In the genomic region with DNA sequence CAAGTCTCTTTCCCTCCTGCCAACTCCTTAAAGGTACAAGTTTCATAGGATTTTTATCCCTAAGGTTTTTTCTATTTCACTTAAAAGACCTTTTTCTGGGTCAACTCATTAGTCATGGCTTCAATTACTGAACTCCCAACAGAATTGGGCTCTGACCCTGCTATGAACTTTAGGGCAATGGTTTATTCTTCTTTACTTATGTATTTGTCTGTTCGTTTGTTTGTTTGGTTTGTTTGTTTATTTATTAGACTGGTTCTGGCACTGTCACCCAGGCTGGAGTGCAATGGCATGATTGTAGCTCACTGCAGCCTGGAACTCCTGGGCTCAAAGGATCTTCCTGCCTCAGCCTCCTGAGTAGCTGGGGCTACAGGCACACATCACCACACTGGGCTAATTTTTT, we compare ENCODE assay signal across 15 cellular contexts. TPM values are rescaled to one million over a fixed set of nuclear protein-coding genes. Genes with fewer than 3 reads are reported as not detected.
DNase-seq lines count a peak whose midpoint lies in the region; ATAC-seq and TF ChIP-seq lines count a peak whose summit lies in the region.
"Had no signal": no experiment of that assay in that cellular context is flagged by ENCODE, and none has a peak within 500 bp of the region (broad histone marks: within the 10 kb centered on the region; RNA-seq: fewer than 3 reads in every experiment).

No MANE protein-coding gene starts in this region.

- H3K36me3 ChIP-seq in CD4-positive, CD25-positive, alpha-beta regulatory T cell (ENCODE audit: control insufficient read depth, insufficient read depth, low read length) = no peaks in the 10 kb centered on the region
- H3K36me3 ChIP-seq in mesendoderm (ENCODE audit: control insufficient read depth, insufficient read depth, low read length) = no peaks in the 10 kb centered on the region
- no peaks in the 10 kb centered on the region for H3K36me3 ChIP-seq in thyroid gland
- H3K36me3 ChIP-seq: BE2C, HAP-1 had no signal

- no peak for TF ChIP-seq POLR2A in thyroid gland (IDR thresholded peaks at IDR 0.05)

- H3K56ac ChIP-seq in mesendoderm (ENCODE audit: low read length) = no peak overlapping the region

- H4K8ac ChIP-seq in mesendoderm (ENCODE audit: low read depth, low read length) = no peak overlapping the region

- H3K18ac ChIP-seq in mesendoderm (ENCODE audit: low read length) = peak overlapping the region; percentile 51

- no peak overlapping the region for H3K27ac ChIP-seq in CD4-positive, CD25-positive, alpha-beta regulatory T cell (ENCODE audit: insufficient read depth, low read length, poor library complexity, severe bottlenecking)
- no peak overlapping the region for H3K27ac ChIP-seq in mesendoderm (ENCODE audit: low read depth, low read length)
- H3K27ac ChIP-seq in thyroid gland = peak overlapping the region in 2 of 3 donors; percentile 1 to 32
- H3K27ac ChIP-seq in coronary artery = no peak overlapping the region

- no peak for DNase-seq in CD4-positive, CD25-positive, alpha-beta regulatory T cell
- DNase-seq in left lobe of liver (ENCODE audit: low spot score) (no peak), mesendoderm (no peak), thyroid gland (no peak), HK-2 (ENCODE audit: unreplicated experiment) (no peak), NCI-H524 treated with DMSO at 0.1 percent for 48 hours (lab: John Stamatoyannopoulos, UW) (no peak), coronary artery (ENCODE audit: low spot score) (no peak)
- DNase-seq: ACHN; BE2C; C1 segment of cervical spinal cord; Caco-2; CD4-positive, alpha-beta T cell; DMS79 treated with DMSO at 0.1 percent for 48 hours; GF-D8 had no signal

- no peak overlapping the region for H3K9ac ChIP-seq in mesendoderm (ENCODE audit: low read length)

- ATAC-seq in CD4-positive, CD25-positive, alpha-beta regulatory T cell (ENCODE audit: low read depth in 2 of 2) = no peak
- peak; percentile 40 for ATAC-seq in left lobe of liver

- TF ChIP-seq CTCF in thyroid gland (IDR thresholded peaks at IDR 0.05) = no peak
- no peak for TF ChIP-seq CTCF in coronary artery (IDR thresholded peaks at IDR 0.05)

- no peaks in the 10 kb centered on the region for H3K27me3 ChIP-seq in CD4-positive, CD25-positive, alpha-beta regulatory T cell (ENCODE audit: control insufficient read depth, insufficient read depth, low read length)
- H3K27me3 ChIP-seq in mesendoderm (ENCODE audit: insufficient read depth, low read length, poor library complexity) (no peaks in the 10 kb centered on the region), thyroid gland (no peaks in the 10 kb centered on the region)
- H3K27me3 ChIP-seq: BE2C had no signal

- no peaks in the 10 kb centered on the region for H3K79me1 ChIP-seq in mesendoderm (ENCODE audit: low read length)

- WGBS in mesendoderm (ENCODE audit: extremely low coverage, insufficient coverage, low lambda C conversion rate) = no CpG with 5 or more reads among the region's 1 CpG
- WGBS in thyroid gland, 2 donors = 20% methylated on average over 1 of the region's 1 CpG

- no peaks in the 10 kb centered on the region for H3K27me3 Mint-ChIP-seq in CD4-positive, CD25-positive, alpha-beta regulatory T cell
- H3K27me3 Mint-ChIP-seq: CD4-positive, alpha-beta T cell had no signal

- no peak overlapping the region for H2BK15ac ChIP-seq in mesendoderm (replicated peaks; ENCODE audit: low read depth)

- no peak overlapping the region for H3K4me2 ChIP-seq in mesendoderm (ENCODE audit: low read length)

- no peak overlapping the region for H3K4me3 ChIP-seq in CD4-positive, CD25-positive, alpha-beta regulatory T cell (ENCODE audit: low read depth, low read length)
- no peak overlapping the region for H3K4me3 ChIP-seq in mesendoderm (ENCODE audit: low read length)
- no peak overlapping the region for H3K4me3 ChIP-seq in thyroid gland (replicated peaks in 1 of 3)
- H3K4me3 ChIP-seq in coronary artery = no peak overlapping the region
- H3K4me3 ChIP-seq: HAP-1 had no signal

- no peaks in the 10 kb centered on the region for H3K79me2 ChIP-seq in mesendoderm (ENCODE audit: control insufficient read depth, insufficient read depth, low read length)

- intact Hi-C loops in thyroid gland (cut with DNase I) = no loop called here

- no peak overlapping the region for H4K5ac ChIP-seq in mesendoderm (ENCODE audit: low read length)

- no peak overlapping the region for H3K4ac ChIP-seq in mesendoderm (ENCODE audit: low read depth, low read length)

- no peaks in the 10 kb centered on the region for H3K9me3 ChIP-seq in CD4-positive, CD25-positive, alpha-beta regulatory T cell (ENCODE audit: control insufficient read depth in 2 of 2, low read length in 2 of 2)
- H3K9me3 ChIP-seq in thyroid gland = no peaks in the 10 kb centered on the region
- H3K9me3 ChIP-seq: BE2C had no signal

- H3K4me1 Mint-ChIP-seq in CD4-positive, CD25-positive, alpha-beta regulatory T cell = peaks cover 0 to 5% (median 2%) of the 10 kb centered on the region in 4 donors

- no peak overlapping the region for H2AK5ac ChIP-seq in mesendoderm (ENCODE audit: low read length)

- H3K23ac ChIP-seq in mesendoderm (ENCODE audit: low read length) = no peak overlapping the region

- H3K27ac Mint-ChIP-seq in CD4-positive, CD25-positive, alpha-beta regulatory T cell = peak overlapping the region in 2 of 3 donors; percentile 14 to 57
- H3K27ac Mint-ChIP-seq: CD4-positive, alpha-beta T cell had no signal

- no peak overlapping the region for H3K4me3 Mint-ChIP-seq in CD4-positive, CD25-positive, alpha-beta regulatory T cell
- H3K4me3 Mint-ChIP-seq: CD4-positive, alpha-beta T cell had no signal

- no peak overlapping the region for H2BK120ac ChIP-seq in mesendoderm (ENCODE audit: low read depth, low read length)

- H2BK5ac ChIP-seq in mesendoderm (ENCODE audit: low read length) = no peak overlapping the region

- no peaks in the 10 kb centered on the region for H3K36me3 Mint-ChIP-seq in CD4-positive, CD25-positive, alpha-beta regulatory T cell

- no peaks in the 10 kb centered on the region for H3K9me3 Mint-ChIP-seq in CD4-positive, CD25-positive, alpha-beta regulatory T cell
- H3K9me3 Mint-ChIP-seq: CD4-positive, alpha-beta T cell had no signal

- peaks cover 2% of the 10 kb centered on the region for H3K4me1 ChIP-seq in CD4-positive, CD25-positive, alpha-beta regulatory T cell (ENCODE audit: control insufficient read depth, insufficient read depth, low read length, poor library complexity, severe bottlenecking)
- H3K4me1 ChIP-seq in mesendoderm (ENCODE audit: control insufficient read depth, low read depth, low read length) = peaks cover 6% of the 10 kb centered on the region
- peaks cover 7 to 11% of the 10 kb centered on the region in 2 donors for H3K4me1 ChIP-seq in thyroid gland

RNA-seq across cellular contexts. Expression of gene NOCT, which starts 5.9 kb away (rescaled TPM):
- total RNA-seq in CD4-positive, CD25-positive, alpha-beta regulatory T cell = 14.6 TPM
- polyA plus RNA-seq in CD4-positive, CD25-positive, alpha-beta regulatory T cell = under 1 TPM in 3 of 4 donors, not detected in 1; 0.14 to 0.44 (median 0.24) TPM
- total RNA-seq in left lobe of liver = 5.1 TPM
- polyA plus RNA-seq in mesendoderm (2013, experiment 1 of 2) = 56.3 TPM
- 58.8 TPM for polyA plus RNA-seq in mesendoderm (2013, experiment 2 of 2)
- total RNA-seq in thyroid gland = 10 to 100 TPM in 1 of 4 donors, 1 to 10 TPM in 3; 4.0 to 11.5 (median 6.6) TPM

Comparison
In these comparisons a context has a peak if more than half of its experiments do, and no peak if none do; other contexts are left out.
1. H3K27ac ChIP-seq: peak in thyroid gland (2 of 3); none in CD4-positive, CD25-positive, alpha-beta regulatory T cell (single experiment), mesendoderm (single experiment) and coronary artery (0 of 2).